Comparison of ENCODE assay signal across 9 cellular contexts in the genomic region with DNA sequence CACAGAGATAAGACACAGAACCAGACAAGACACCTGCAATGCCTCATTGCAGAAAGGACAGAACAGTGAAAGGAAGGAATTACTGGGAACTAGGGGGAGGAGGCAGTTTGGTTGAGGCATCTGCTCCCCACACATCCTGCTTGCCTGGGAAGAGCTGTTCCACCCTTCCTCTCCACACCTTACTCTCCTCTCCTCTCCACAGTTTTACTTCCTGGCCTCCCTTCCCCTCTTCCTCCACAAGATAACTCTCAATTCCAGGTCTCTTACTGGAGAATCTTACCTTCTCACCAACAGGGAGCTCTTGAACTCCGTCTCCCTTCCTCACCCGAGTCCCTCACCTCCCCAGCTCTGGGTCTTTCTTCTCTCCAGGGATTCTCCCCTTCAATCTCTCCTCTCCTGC. TPM values are rescaled to one million over a fixed set of nuclear protein-coding genes. Genes with fewer than 3 reads are reported as not detected.
A peak's percentile ranks its signal among the peaks of the same experiment; 100 is the strongest.
DNase-seq lines count a peak whose midpoint lies in the region; ATAC-seq, FAIRE-seq and TF ChIP-seq lines count a peak whose summit lies in the region.
"Had no signal": no experiment of that assay in that cellular context is flagged by ENCODE, and none has a peak within 500 bp of the region (broad histone marks: within the 10 kb centered on the region; RNA-seq: fewer than 3 reads in every experiment).

No MANE protein-coding gene starts in this region.

- no peak overlapping the region for H2BK12ac ChIP-seq in neuronal stem cell (ENCODE audit: low read length)

- H3K4me1 Mint-ChIP-seq in HFFc6 (ENCODE audit: low read depth) = peaks cover 68% of the 10 kb centered on the region

- H3K4me1 ChIP-seq in GM12878 (ENCODE audit: control insufficient read depth, insufficient read depth, low read length) (peaks cover 11% of the 10 kb centered on the region), neuronal stem cell (ENCODE audit: control insufficient read depth in 2 of 2, insufficient read depth in 1 of 2, low read depth in 1 of 2, low read length in 2 of 2) (peaks cover 19 to 35% of the 10 kb centered on the region in 2 donors)

- H3K9me3 ChIP-seq in GM12878 (replicated peaks; ENCODE audit: control insufficient read depth, insufficient read depth, low read length) (no peaks in the 10 kb centered on the region), neuronal stem cell (replicated peaks in 1 of 2; ENCODE audit: control insufficient read depth in 2 of 2, insufficient read depth in 1 of 2, low read depth in 1 of 2, low read length in 2 of 2) (no peaks in the 10 kb centered on the region)
- H3K9me3 ChIP-seq: mucosa of descending colon had no signal

- no TSS peak for BruUV-seq in GM12878 (replicated peaks; lab: Mats Ljungman, UMichigan)

- no peaks in the 10 kb centered on the region for H4K20me1 ChIP-seq in GM12878 (ENCODE audit: control insufficient read depth, insufficient read depth)

- CTCF ChIA-PET in GM12878 (lab: Yijun Ruan, JAX) = interaction anchor here (0.8 to 1.2 kb wide), 2 partner anchors 12 to 127 kb away, joined by 3 read pairs; no protein-coding TSS in a partner anchor
- CTCF ChIA-PET in HEK293T (lab: Yijun Ruan, JAX) = no interaction called here

- peak overlapping the region; percentile 90 for H3K27ac Mint-ChIP-seq in HFFc6

- 65% methylated on average over 2 of the region's 2 CpGs for WGBS in GM12878 (ENCODE audit: insufficient coverage, insufficient replicate concordance, low lambda C conversion rate, missing lambda C conversion rate)
- no CpG with 5 or more reads among the region's 2 CpGs for WGBS in neuronal stem cell (ENCODE audit: extremely low coverage in 2 of 2, insufficient read length in 2 of 2, insufficient replicate concordance in 1 of 2), 2 donors

- POLR2A ChIA-PET in GM12878 (lab: Charles Lee) = no interaction called here
- POLR2A ChIA-PET in HEK293T (lab: Yijun Ruan, JAX) = interaction anchor here (1.0 kb wide), 1 partner anchor 17 kb away, joined by 4 read pairs; no protein-coding TSS in a partner anchor

- H3K23ac ChIP-seq in neuronal stem cell (ENCODE audit: low read depth, low read length, poor library complexity) = peak overlapping the region; percentile 23

- H3K27me3 Mint-ChIP-seq in HFFc6 (ENCODE audit: insufficient read depth) = peaks cover 1% of the 10 kb centered on the region; the same call in 1 of the 2 replicates

- peak overlapping the region; percentile 14 for H3K18ac ChIP-seq in neuronal stem cell (ENCODE audit: low read length)

- no peaks in the 10 kb centered on the region for H3K9me3 Mint-ChIP-seq in HFFc6

- peaks cover 59% of the 10 kb centered on the region for H3K36me3 Mint-ChIP-seq in HFFc6 (ENCODE audit: low read depth)

- H3K79me1 ChIP-seq in neuronal stem cell (ENCODE audit: low read depth, low read length) = peaks cover 4% of the 10 kb centered on the region

- H2BK5ac ChIP-seq in neuronal stem cell (ENCODE audit: low read length) = no peak overlapping the region

- H3K4me3 Mint-ChIP-seq in HFFc6 = peak overlapping the region; percentile 93

- no peak overlapping the region for H2AFZ ChIP-seq in GM12878 (ENCODE audit: control insufficient read depth, low read depth, low read length)
- H2AFZ ChIP-seq in neuronal stem cell (ENCODE audit: low read length) = no peak overlapping the region

- H2BK15ac ChIP-seq in neuronal stem cell (ENCODE audit: low read length) = no peak overlapping the region

- no peak for TF ChIP-seq POLR2A in GM12878 (IDR thresholded peaks at IDR 0.05; ENCODE audit: low read depth, low read length)

- peaks cover 48% of the 10 kb centered on the region for H3K79me2 ChIP-seq in GM12878 (ENCODE audit: control insufficient read depth, insufficient read depth, low read length)

- H3K27ac ChIP-seq in GM12878 (ENCODE audit: control insufficient read depth, insufficient read depth) = peak overlapping the region; percentile 95; the same call in 1 of the 2 replicates
- no peak overlapping the region for H3K27ac ChIP-seq in neuronal stem cell (replicated peaks; ENCODE audit: low read length)

- peak overlapping the region; percentile 96; the same call in 1 of the 2 replicates for H3K9ac ChIP-seq in GM12878 (ENCODE audit: control insufficient read depth, insufficient read depth, low read length)
- H3K9ac ChIP-seq in neuronal stem cell (ENCODE audit: low read depth, low read length, poor library complexity) = no peak overlapping the region

- no peaks in the 10 kb centered on the region for H3K27me3 ChIP-seq in GM12878 (replicated peaks in 1 of 2; ENCODE audit: control insufficient read depth in 2 of 2, insufficient read depth in 2 of 2, low read length in 1 of 2)
- no peaks in the 10 kb centered on the region for H3K27me3 ChIP-seq in neuronal stem cell (ENCODE audit: control insufficient read depth in 3 of 3, insufficient read depth in 3 of 3, low read depth in 1 of 3, low read length in 3 of 3)

- in situ Hi-C loops in GM12878 (cut with MboI) = no loop called here

- peaks cover 13 to 24% of the 10 kb centered on the region in 2 experiments for H3K36me3 ChIP-seq in GM12878 (ENCODE audit: control insufficient read depth in 2 of 2, insufficient read depth in 2 of 2, low read length in 1 of 2)
- H3K36me3 ChIP-seq in neuronal stem cell (replicated peaks in 1 of 2; ENCODE audit: control insufficient read depth in 2 of 2, insufficient read depth in 2 of 2, low read length in 2 of 2) = peaks cover 34 to 48% of the 10 kb centered on the region in 2 donors

- H2BK120ac ChIP-seq in neuronal stem cell (ENCODE audit: low read depth, low read length) = no peak overlapping the region

- intact Hi-C loops in GM12878 (cut with micrococcal nuclease; ENCODE audit: unreplicated experiment) = loop anchor here (5.0 kb wide), 1 partner anchor 68 kb away; no protein-coding TSS in a partner anchor

- no peak for TF ChIP-seq EP300 in GM12878 (IDR thresholded peaks at IDR 0.05; ENCODE audit: borderline replicate concordance in 1 of 2, control insufficient read depth in 1 of 2, low read depth in 2 of 2, low read length in 2 of 2)

- SMC1A ChIA-PET in GM12878 (lab: Charles Lee; ENCODE audit: uncharacterized antibody, unreplicated experiment) = interaction anchor here (1.0 to 5.0 kb wide), 2 partner anchors 8 to 126 kb away, joined by 3 to 24 read pairs; no protein-coding TSS in a partner anchor

- ATAC-seq in GM12878 = no peak
- no peak for ATAC-seq in HG03025 (IDR thresholded peaks at IDR 0.05; ENCODE audit: low FRiP score, unreplicated experiment)

- H4K8ac ChIP-seq in neuronal stem cell (ENCODE audit: low read depth, low read length) = no peak overlapping the region

- H2AK5ac ChIP-seq in neuronal stem cell (ENCODE audit: low read depth, low read length) = peak overlapping the region; percentile 47

- TF ChIP-seq CTCF in HFFc6 (IDR thresholded peaks at IDR 0.05) (no peak), GM12878 (IDR thresholded peaks at IDR 0.05 in 2 of 3, conservative IDR thresholded peaks at IDR 0.05 in 1 of 3; ENCODE audit: control insufficient read depth in 2 of 3, extremely low read depth in 1 of 3, insufficient read depth in 1 of 3, low read depth in 3 of 3, low read length in 3 of 3) (no peak)

- TF ChIP-seq RAD21 in GM12878 (IDR thresholded peaks at IDR 0.05; ENCODE audit: insufficient read depth, low read depth, low read length) = no peak

- RAD21 ChIA-PET in GM12878 (lab: Charles Lee; ENCODE audit: unreplicated experiment) = interaction anchor here (1.0 to 1.1 kb wide), 2 partner anchors 70 to 126 kb away, joined by 3 to 4 read pairs; no protein-coding TSS in a partner anchor

- no peak for DNase-seq in HFFc6
- DNase-seq in GM12878 (ENCODE audit: low read depth, low spot score) = no peak
- DNase-seq in neuronal stem cell (ENCODE audit: low spot score) = no peak
- no peak for DNase-seq in HEK293T (ENCODE audit: extremely low spot score)
- no peak for DNase-seq in DMS79 treated with DMSO at 0.1 percent for 48 hours (lab: John Stamatoyannopoulos, UW)
- DNase-seq: amygdala had no signal

- no peak for FAIRE-seq in GM12878 (lab: Jason Lieb, UNC)

- H3K4ac ChIP-seq in neuronal stem cell (ENCODE audit: low read length) = no peak overlapping the region

- H3K14ac ChIP-seq in neuronal stem cell (ENCODE audit: low read length) = no peak overlapping the region

- H3K4me3 ChIP-seq in GM12878 = peak overlapping the region; percentile 100
- H3K4me3 ChIP-seq in neuronal stem cell (ENCODE audit: low read length in 2 of 2) = no peak overlapping the region
- H3K4me3 ChIP-seq: mucosa of descending colon had no signal

- H4K91ac ChIP-seq in neuronal stem cell (ENCODE audit: low read depth, low read length, poor library complexity) = no peak overlapping the region

- H3K4me2 ChIP-seq in GM12878 (ENCODE audit: control insufficient read depth, insufficient read depth) (peak overlapping the region; percentile 94), neuronal stem cell (ENCODE audit: insufficient read depth, low read length, poor library complexity, severe bottlenecking) (no peak overlapping the region)

RNA-seq across cellular contexts. Expression of a gene that starts 2.1 kb away (rescaled TPM):
- 100 to 1,000 TPM; 137 to 185 (median 160) TPM for total RNA-seq in HFFc6 (2021; fragmentation: NEBNext Ultra II Directional; extraction: Animal tissue kit (Norgen Biotek cat#: 25700))
- total RNA-seq in GM12878 (2013; cell fraction: nucleolus; rRNA removed) = 21.6 and 23.9 TPM in 2 replicates
- total RNA-seq in GM12878 (2014; rRNA removed) = 77.4 and 88.2 TPM in 2 replicates
- 55.4 and 58.5 TPM in 2 replicates for total RNA-seq in GM12878 (2014; rRNA removed; fragmentation: Illumina TruSeq; extraction: Trizol)
- total RNA-seq in GM12878 (2021) = 66.8 and 68.0 TPM in 2 replicates
- 96.7 TPM for polyA plus RNA-seq in GM12878 (2011; ENCODE audit: low read depth)
- polyA plus RNA-seq in GM12878 (2011; rRNA removed) = 88.7 and 139 TPM in 2 replicates
- polyA plus RNA-seq in GM12878 (2011; cell fraction: cytosol; rRNA removed) = 127 and 142 TPM in 2 replicates
- polyA plus RNA-seq in GM12878 (2011; cell fraction: nucleus; rRNA removed) = 123 and 135 TPM in 2 replicates
- 59.9 and 92.0 TPM in 2 replicates for polyA plus RNA-seq in GM12878 (2012)
- polyA plus RNA-seq in GM12878 (2014; fragmentation: Illumina TruSeq; extraction: Trizol) = 102 and 126 TPM in 2 replicates
- 10 to 100 TPM; 62.7 to 68.4 TPM for polyA plus RNA-seq in GM12878 (2014; fragmentation: Nextera tagmentation; extraction: Ambion mirVana)
- polyA plus RNA-seq in GM12878 (2014; rRNA removed) = 91.3 and 97.8 TPM in 2 replicates
- polyA plus RNA-seq in GM12878 (2016; fragmentation: Nextera tagmentation; extraction: Ambion mirVana) = 100 to 1,000 TPM in 1 of 2 experiments, 10 to 100 TPM in 1; 92.6 to 111 TPM
- polyA minus RNA-seq in GM12878 (2011; rRNA and poly(A)+ RNA removed) = 69.1 and 73.7 TPM in 2 replicates
- polyA minus RNA-seq in GM12878 (2011; cell fraction: cytosol; rRNA and poly(A)+ RNA removed) = 17.8 and 25.6 TPM in 2 replicates
- polyA minus RNA-seq in GM12878 (2011; cell fraction: nucleus; rRNA and poly(A)+ RNA removed) = 19.2 and 27.0 TPM in 2 replicates
- polyA plus RNA-seq in neuronal stem cell (2013, experiment 1 of 2) = 16.3 TPM
- 15.7 TPM for polyA plus RNA-seq in neuronal stem cell (2013, experiment 2 of 2)

RNA-seq across cellular contexts. Expression of a gene that starts 6.9 kb away (rescaled TPM):
- 100 to 1,000 TPM in 5 of 6 experiments, 10 to 100 TPM in 1; 87.0 to 221 (median 183) TPM for total RNA-seq in HFFc6 (2021; fragmentation: NEBNext Ultra II Directional; extraction: Animal tissue kit (Norgen Biotek cat#: 25700))
- total RNA-seq in GM12878 (2013; cell fraction: nucleolus; rRNA removed) = 12.5 and 14.0 TPM in 2 replicates
- 197 and 213 TPM in 2 replicates for total RNA-seq in GM12878 (2014; rRNA removed)
- total RNA-seq in GM12878 (2014; rRNA removed; fragmentation: Illumina TruSeq; extraction: Trizol) = 81.5 and 82.0 TPM in 2 replicates
- total RNA-seq in GM12878 (2021) = 192 and 205 TPM in 2 replicates
- 33.1 TPM for polyA plus RNA-seq in GM12878 (2011; ENCODE audit: low read depth)
- 37.3 and 103 TPM in 2 replicates for polyA plus RNA-seq in GM12878 (2011; rRNA removed)
- polyA plus RNA-seq in GM12878 (2011; cell fraction: cytosol; rRNA removed) = 137 and 176 TPM in 2 replicates
- polyA plus RNA-seq in GM12878 (2011; cell fraction: nucleus; rRNA removed) = 181 and 197 TPM in 2 replicates
- 62.9 and 68.2 TPM in 2 replicates for polyA plus RNA-seq in GM12878 (2012)
- 91.9 and 135 TPM in 2 replicates for polyA plus RNA-seq in GM12878 (2014; fragmentation: Illumina TruSeq; extraction: Trizol)
- polyA plus RNA-seq in GM12878 (2014; fragmentation: Nextera tagmentation; extraction: Ambion mirVana) = 10 to 100 TPM; 36.3 to 63.1 TPM
- 165 and 225 TPM in 2 replicates for polyA plus RNA-seq in GM12878 (2014; rRNA removed)
- 100 to 1,000 TPM; 299 to 347 TPM for polyA plus RNA-seq in GM12878 (2016; fragmentation: Nextera tagmentation; extraction: Ambion mirVana)
- polyA minus RNA-seq in GM12878 (2011; rRNA and poly(A)+ RNA removed) = 128 and 180 TPM in 2 replicates
- polyA minus RNA-seq in GM12878 (2011; cell fraction: cytosol; rRNA and poly(A)+ RNA removed) = 67.0 and 84.4 TPM in 2 replicates
- polyA minus RNA-seq in GM12878 (2011; cell fraction: nucleus; rRNA and poly(A)+ RNA removed) = 40.5 and 61.7 TPM in 2 replicates
- 166 TPM for polyA plus RNA-seq in neuronal stem cell (2013, experiment 1 of 2)
- polyA plus RNA-seq in neuronal stem cell (2013, experiment 2 of 2) = 165 TPM

RNA-seq across cellular contexts. Expression of a gene that starts 23.9 kb away (rescaled TPM):
- 10 to 100 TPM; 56.0 to 64.0 (median 60.8) TPM for total RNA-seq in HFFc6 (2021; fragmentation: NEBNext Ultra II Directional; extraction: Animal tissue kit (Norgen Biotek cat#: 25700))
- 71.8 and 72.3 TPM in 2 replicates for total RNA-seq in GM12878 (2013; cell fraction: nucleolus; rRNA removed)
- 39.7 and 42.6 TPM in 2 replicates for total RNA-seq in GM12878 (2014; rRNA removed)
- 32.6 and 33.3 TPM in 2 replicates for total RNA-seq in GM12878 (2014; rRNA removed; fragmentation: Illumina TruSeq; extraction: Trizol)
- total RNA-seq in GM12878 (2021) = 37.4 and 39.4 TPM in 2 replicates
- 33.4 TPM for polyA plus RNA-seq in GM12878 (2011; ENCODE audit: low read depth)
- 16.5 and 20.2 TPM in 2 replicates for polyA plus RNA-seq in GM12878 (2011; rRNA removed)
- polyA plus RNA-seq in GM12878 (2011; cell fraction: cytosol; rRNA removed) = 19.1 and 23.5 TPM in 2 replicates
- 32.6 and 36.7 TPM in 2 replicates for polyA plus RNA-seq in GM12878 (2011; cell fraction: nucleus; rRNA removed)
- 43.9 and 45.3 TPM in 2 replicates for polyA plus RNA-seq in GM12878 (2012)
- 37.6 and 39.2 TPM in 2 replicates for polyA plus RNA-seq in GM12878 (2014; fragmentation: Illumina TruSeq; extraction: Trizol)
- polyA plus RNA-seq in GM12878 (2014; fragmentation: Nextera tagmentation; extraction: Ambion mirVana) = 10 to 100 TPM; 59.8 to 61.7 TPM
- 21.9 and 25.4 TPM in 2 replicates for polyA plus RNA-seq in GM12878 (2014; rRNA removed)
- polyA plus RNA-seq in GM12878 (2016; fragmentation: Nextera tagmentation; extraction: Ambion mirVana) = 10 to 100 TPM; 57.3 to 58.7 TPM
- 15.9 and 18.0 TPM in 2 replicates for polyA minus RNA-seq in GM12878 (2011; rRNA and poly(A)+ RNA removed)
- polyA minus RNA-seq in GM12878 (2011; cell fraction: cytosol; rRNA and poly(A)+ RNA removed) = 10.0 and 11.0 TPM in 2 replicates
- 15.5 and 20.4 TPM in 2 replicates for polyA minus RNA-seq in GM12878 (2011; cell fraction: nucleus; rRNA and poly(A)+ RNA removed)
- polyA plus RNA-seq in neuronal stem cell (2013, experiment 1 of 2) = 15.7 TPM
- 16.3 TPM for polyA plus RNA-seq in neuronal stem cell (2013, experiment 2 of 2)

RNA-seq across cellular contexts. Expression of a gene that starts 24.0 kb away (rescaled TPM):
- 10 to 100 TPM; 17.2 to 21.8 (median 21.3) TPM for total RNA-seq in HFFc6 (2021; fragmentation: NEBNext Ultra II Directional; extraction: Animal tissue kit (Norgen Biotek cat#: 25700))
- total RNA-seq in GM12878 (2013; cell fraction: nucleolus; rRNA removed) = 188 and 198 TPM in 2 replicates
- total RNA-seq in GM12878 (2014; rRNA removed) (16.5 and 18.0 TPM in 2 replicates), GM12878 (2014; rRNA removed; fragmentation: Illumina TruSeq; extraction: Trizol) (12.5 and 12.7 TPM in 2 replicates), GM12878 (2021) (33.8 and 38.3 TPM in 2 replicates)
- 10.4 TPM for polyA plus RNA-seq in GM12878 (2011; ENCODE audit: low read depth)
- polyA plus RNA-seq in GM12878 (2011; rRNA removed) (6.0 and 10.7 TPM in 2 replicates), GM12878 (2014; fragmentation: Illumina TruSeq; extraction: Trizol) (11.1 and 16.5 TPM in 2 replicates), GM12878 (2014; fragmentation: Nextera tagmentation; extraction: Ambion mirVana) (1 to 10 TPM; 1.4 to 1.9 TPM), GM12878 (2014; rRNA removed) (23.8 and 27.3 TPM in 2 replicates), GM12878 (2016; fragmentation: Nextera tagmentation; extraction: Ambion mirVana) (10 to 100 TPM in 1 of 2 experiments, 1 to 10 TPM in 1; 10.0 to 12.6 TPM)
- polyA plus RNA-seq in GM12878 (2011; cell fraction: cytosol; rRNA removed) = 6.8 and 8.6 TPM in 2 replicates
- 72.8 and 81.1 TPM in 2 replicates for polyA plus RNA-seq in GM12878 (2011; cell fraction: nucleus; rRNA removed)
- polyA plus RNA-seq in GM12878 (2012) = 14.3 and 15.1 TPM in 2 replicates
- 42.5 and 57.0 TPM in 2 replicates for polyA minus RNA-seq in GM12878 (2011; rRNA and poly(A)+ RNA removed)
- 7.5 and 8.1 TPM in 2 replicates for polyA minus RNA-seq in GM12878 (2011; cell fraction: cytosol; rRNA and poly(A)+ RNA removed)
- 46.7 and 73.6 TPM in 2 replicates for polyA minus RNA-seq in GM12878 (2011; cell fraction: nucleus; rRNA and poly(A)+ RNA removed)
- polyA plus RNA-seq in neuronal stem cell (2013, experiment 1 of 2) = 4.2 TPM
- polyA plus RNA-seq in neuronal stem cell (2013, experiment 2 of 2) = 4.0 TPM

RNA-seq across cellular contexts. Expression of a gene that starts 28.1 kb away (rescaled TPM):
- total RNA-seq in HFFc6 (2021; fragmentation: NEBNext Ultra II Directional; extraction: Animal tissue kit (Norgen Biotek cat#: 25700)) = not detected
- not detected in 2 replicates for total RNA-seq in GM12878 (2013; cell fraction: nucleolus; rRNA removed)
- total RNA-seq in GM12878 (2014; rRNA removed) (not detected in 2 replicates), GM12878 (2014; rRNA removed; fragmentation: Illumina TruSeq; extraction: Trizol) (not detected in 2 replicates), GM12878 (2021) (not detected in 2 replicates)
- polyA plus RNA-seq in GM12878 (2011; ENCODE audit: low read depth) = not detected
- polyA plus RNA-seq in GM12878 (2011; rRNA removed) (not detected in 2 replicates), GM12878 (2014; fragmentation: Illumina TruSeq; extraction: Trizol) (not detected in 2 replicates), GM12878 (2014; fragmentation: Nextera tagmentation; extraction: Ambion mirVana) (not detected), GM12878 (2014; rRNA removed) (not detected in 2 replicates), GM12878 (2016; fragmentation: Nextera tagmentation; extraction: Ambion mirVana) (not detected)
- not detected in 2 replicates for polyA plus RNA-seq in GM12878 (2011; cell fraction: cytosol; rRNA removed)
- polyA plus RNA-seq in GM12878 (2011; cell fraction: nucleus; rRNA removed) = not detected in 2 replicates
- polyA plus RNA-seq in GM12878 (2012) = not detected in 2 replicates
- polyA minus RNA-seq in GM12878 (2011; rRNA and poly(A)+ RNA removed) = not detected in 2 replicates
- polyA minus RNA-seq in GM12878 (2011; cell fraction: cytosol; rRNA and poly(A)+ RNA removed) = not detected in 2 replicates
- polyA minus RNA-seq in GM12878 (2011; cell fraction: nucleus; rRNA and poly(A)+ RNA removed) = not detected in 2 replicates
- not detected for polyA plus RNA-seq in neuronal stem cell (2013, experiment 1 of 2)
- not detected for polyA plus RNA-seq in neuronal stem cell (2013, experiment 2 of 2)
- total RNA-seq: urinary bladder had no signal
